ENCODE assay signal across 1 cellular context in the genomic region with DNA sequence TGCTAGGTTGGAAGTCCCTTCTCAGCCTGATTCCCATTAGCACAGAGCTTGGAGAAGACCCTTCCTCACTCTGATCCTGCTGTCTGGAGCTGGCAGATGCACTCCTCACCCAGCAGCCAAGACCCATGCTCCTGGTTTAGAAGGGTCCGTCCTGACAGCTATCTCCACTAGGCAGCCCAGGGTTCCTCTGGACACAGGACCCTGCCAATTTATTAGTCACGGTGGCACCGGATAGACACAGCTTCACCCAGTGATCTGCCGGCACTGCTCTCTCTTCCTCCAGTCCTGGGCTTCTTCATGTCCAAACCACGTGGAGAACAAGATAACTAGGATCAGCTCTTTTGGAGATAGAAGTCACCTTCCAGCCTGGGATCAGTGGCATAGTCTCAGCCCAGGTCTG.
TF ChIP-seq lines count a peak whose summit lies in the region.

No MANE protein-coding gene starts in this region.

TF ChIP-seq in A549, 52 proteins besides CTCF, POLR2A, EP300 and RAD21 (continued from another document):
- TF ChIP-seq, protein P1, sequence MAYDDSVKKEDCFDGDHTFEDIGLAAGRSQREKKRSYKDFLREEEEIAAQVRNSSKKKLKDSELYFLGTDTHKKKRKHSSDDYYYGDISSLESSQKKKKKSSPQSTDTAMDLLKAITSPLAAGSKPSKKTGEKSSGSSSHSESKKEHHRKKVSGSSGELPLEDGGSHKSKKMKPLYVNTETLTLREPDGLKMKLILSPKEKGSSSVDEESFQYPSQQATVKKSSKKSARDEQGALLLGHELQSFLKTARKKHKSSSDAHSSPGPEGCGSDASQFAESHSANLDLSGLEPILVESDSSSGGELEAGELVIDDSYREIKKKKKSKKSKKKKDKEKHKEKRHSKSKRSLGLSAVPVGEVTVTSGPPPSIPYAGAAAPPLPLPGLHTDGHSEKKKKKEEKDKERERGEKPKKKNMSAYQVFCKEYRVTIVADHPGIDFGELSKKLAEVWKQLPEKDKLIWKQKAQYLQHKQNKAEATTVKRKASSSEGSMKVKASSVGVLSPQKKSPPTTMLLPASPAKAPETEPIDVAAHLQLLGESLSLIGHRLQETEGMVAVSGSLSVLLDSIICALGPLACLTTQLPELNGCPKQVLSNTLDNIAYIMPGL (CRISPR knock-in tag; IDR thresholded peaks at IDR 0.05; ENCODE audit: borderline replicate concordance), result no peak
- TF ChIP-seq JUN (IDR thresholded peaks at IDR 0.05), result no peak
- no peak for TF ChIP-seq KDM1A (IDR thresholded peaks at IDR 0.05; ENCODE audit: low read depth)
